15 cellular contexts compared by ENCODE assay signal in the genomic region with DNA sequence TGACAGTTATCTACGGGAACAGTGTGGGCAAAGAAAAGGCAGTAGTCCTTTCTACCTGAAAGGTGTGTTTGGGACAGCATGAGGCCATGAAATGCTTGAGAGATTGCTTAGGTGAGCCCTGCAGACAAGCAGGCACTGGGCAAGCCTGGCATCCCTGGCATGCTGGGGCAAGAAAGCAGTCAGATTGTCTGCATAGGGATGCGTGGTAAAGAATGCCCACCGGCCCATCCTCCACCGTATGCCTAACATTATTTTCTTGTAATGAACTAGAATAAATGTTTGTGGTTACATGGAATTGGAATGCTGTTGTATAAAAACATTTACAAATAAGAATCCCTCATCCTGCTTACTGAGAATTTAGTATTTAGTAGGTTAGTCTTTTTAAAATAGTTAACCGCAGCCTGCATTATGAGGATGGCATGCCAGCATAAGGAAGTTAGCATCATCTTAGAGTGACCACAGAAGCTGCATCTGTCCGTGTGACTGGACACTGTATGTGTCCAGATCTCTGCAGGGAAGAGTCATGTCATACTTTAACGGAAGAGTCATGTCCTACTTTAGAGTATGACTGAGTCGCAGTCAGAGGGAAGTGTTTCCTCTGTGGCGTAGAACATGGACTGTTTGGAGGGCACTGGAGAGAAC. TPM values are rescaled to one million over a fixed set of nuclear protein-coding genes. Genes with fewer than 3 reads are reported as not detected.
DNase-seq lines count a peak whose midpoint lies in the region; ATAC-seq, FAIRE-seq and TF ChIP-seq lines count a peak whose summit lies in the region.
"Had no signal": no experiment of that assay in that cellular context is flagged by ENCODE, and none has a peak within 500 bp of the region (broad histone marks: within the 10 kb centered on the region; RNA-seq: fewer than 3 reads in every experiment).

No MANE protein-coding gene starts in this region.

- no peak overlapping the region for H2AFZ ChIP-seq in astrocyte (ENCODE audit: low read depth, low read length)

- H3K27ac Mint-ChIP-seq in astrocyte (ENCODE audit: unreplicated experiment) = peak overlapping the region; percentile 90

- H3K9me3 ChIP-seq in heart right ventricle (no peaks in the 10 kb centered on the region), astrocyte (ENCODE audit: insufficient read depth, low read depth, low read length) (no peaks in the 10 kb centered on the region)
- H3K9me3 ChIP-seq: esophagus muscularis mucosa had no signal

- H4K20me1 ChIP-seq in astrocyte (ENCODE audit: insufficient read depth, low read length) = no peaks in the 10 kb centered on the region

- WGBS in heart right ventricle, 2 donors = 87 to 93% methylated on average over 9 of the region's 9 CpGs

- H3K27me3 Mint-ChIP-seq in astrocyte (ENCODE audit: low read depth, unreplicated experiment) = no peaks in the 10 kb centered on the region

- H3K4me1 ChIP-seq in heart right ventricle (no peaks in the 10 kb centered on the region), astrocyte (ENCODE audit: insufficient read depth, low read length) (peaks cover 12% of the 10 kb centered on the region), foreskin keratinocyte (no peaks in the 10 kb centered on the region)
- H3K4me1 ChIP-seq: esophagus muscularis mucosa had no signal

- DNase-seq in heart right ventricle (no peak), Right ventricle myocardium inferior (ENCODE audit: missing footprints) (no peak), astrocyte (ENCODE audit: low read depth) (peak; percentile 68), foreskin keratinocyte (peak in 1 of 2 donors; percentile 71), stromal cell of bone marrow (ENCODE audit: low read depth) (peak; percentile 10)
- DNase-seq: activated naive CD4-positive, alpha-beta T cell treated with anti-CD3 and anti-CD28 coated beads, Interleukin-2, amount 50 U/mL, for 16 hours; Calu3; MV-4-11; NCI-H2171 treated with DMSO at 0.1 percent for 48 hours; NK-92 treated with Interleukin-12 subunit alpha and Interleukin-12 subunit beta, amount 100 ng/mL, for 24 hours had no signal

- intact Hi-C loops in heart right ventricle (cut with DNase I) (no loop called here), Right ventricle myocardium inferior (cut with DNase I) (no loop called here)

- peaks cover 0 to 75% (median 15%) of the 10 kb centered on the region in 9 donors for H3K36me3 ChIP-seq in heart right ventricle
- peaks cover 5% of the 10 kb centered on the region for H3K36me3 ChIP-seq in astrocyte (ENCODE audit: insufficient read depth, low read length)

- peak overlapping the region; percentile 52 for H3K9ac ChIP-seq in astrocyte (ENCODE audit: low read length)

- no peak for TF ChIP-seq CTCF in heart right ventricle (IDR thresholded peaks at IDR 0.05)
- TF ChIP-seq CTCF in astrocyte (IDR thresholded peaks at IDR 0.05; ENCODE audit: insufficient read depth, low read depth, low read length) = no peak
- no peak for TF ChIP-seq CTCF in foreskin keratinocyte (conservative IDR thresholded peaks at IDR 0.05)

- H3K4me3 Mint-ChIP-seq in astrocyte (ENCODE audit: unreplicated experiment) = peak overlapping the region; percentile 1

- ATAC-seq in heart right ventricle (peak in 5 of 8 donors; percentile 61 to 80 (median 68)), Right ventricle myocardium inferior (no peak), foreskin keratinocyte (peak; percentile 61), HG02678 (IDR thresholded peaks at IDR 0.05; ENCODE audit: unreplicated experiment) (no peak), HG02938 (IDR thresholded peaks at IDR 0.05; ENCODE audit: unreplicated experiment) (no peak)
- no peak for ATAC-seq in activated CD4-positive, CD25-positive, alpha-beta regulatory T cell treated with anti-CD3 and anti-CD28 coated beads, Interleukin-2, amount 50 U/mL, for 24 hours

- H3K27ac ChIP-seq in heart right ventricle (peak overlapping the region in 5 of 10 donors; percentile 7 to 47 (median 38)), astrocyte (ENCODE audit: low read depth, low read length) (peak overlapping the region; percentile 63), foreskin keratinocyte (no peak overlapping the region)
- H3K27ac ChIP-seq: coronary artery, esophagus muscularis mucosa had no signal

- peak overlapping the region; percentile 61 for H3K4me2 ChIP-seq in astrocyte (ENCODE audit: low read length)

- H3K4me3 ChIP-seq in heart right ventricle (no peak overlapping the region), astrocyte (ENCODE audit: insufficient read depth, low read depth, low read length) (no peak overlapping the region)
- H3K4me3 ChIP-seq: coronary artery, esophagus muscularis mucosa had no signal

- H3K4me1 Mint-ChIP-seq in astrocyte (ENCODE audit: low read depth, unreplicated experiment) = peaks cover 9% of the 10 kb centered on the region

- peaks cover 9% of the 10 kb centered on the region for H3K36me3 Mint-ChIP-seq in astrocyte (ENCODE audit: low read depth, unreplicated experiment)

- FAIRE-seq in astrocyte (lab: Jason Lieb, UNC) = peak; percentile 68

- no peaks in the 10 kb centered on the region for H3K9me3 Mint-ChIP-seq in astrocyte (ENCODE audit: unreplicated experiment)

- no peaks in the 10 kb centered on the region for H3K79me2 ChIP-seq in astrocyte (ENCODE audit: insufficient read depth, low read length)

- H3K27me3 ChIP-seq in heart right ventricle (no peaks in the 10 kb centered on the region), astrocyte (ENCODE audit: insufficient read depth, low read length) (no peaks in the 10 kb centered on the region), foreskin keratinocyte (no peaks in the 10 kb centered on the region)
- H3K27me3 ChIP-seq: esophagus muscularis mucosa had no signal

RNA-seq across cellular contexts. Expression of a gene that starts 18.9 kb away (rescaled TPM):
- total RNA-seq in heart right ventricle (1 to 10 TPM; 2.1 to 6.0 (median 4.6) TPM), Right ventricle myocardium inferior (4.0 TPM), astrocyte (4.4 and 5.5 TPM in 2 replicates), foreskin keratinocyte (2.4 and 3.6 TPM in 2 replicates)
- polyA plus RNA-seq in heart right ventricle (1 to 10 TPM; 2.1 TPM), foreskin keratinocyte (1.5 and 1.6 TPM in 2 replicates)

RNA-seq across cellular contexts. Expression of a gene that starts 19.0 kb away (rescaled TPM):
- total RNA-seq in heart right ventricle (10 to 100 TPM in 8 of 10 donors, 1 to 10 TPM in 2; 7.6 to 16.2 (median 11.6) TPM), Right ventricle myocardium inferior (11.3 TPM), astrocyte (12.0 and 13.5 TPM in 2 replicates), foreskin keratinocyte (39.7 and 59.1 TPM in 2 replicates)
- polyA plus RNA-seq in heart right ventricle (10 to 100 TPM; 13.3 to 20.6 TPM), foreskin keratinocyte (35.2 and 51.2 TPM in 2 replicates)

Comparison
In these comparisons a context has a peak if more than half of its experiments do, and no peak if none do; other contexts are left out.
1. ATAC-seq: peak in heart right ventricle (5 of 8) and foreskin keratinocyte (single experiment); none in Right ventricle myocardium inferior (single experiment), activated CD4-positive, CD25-positive, alpha-beta regulatory T cell treated with anti-CD3 and anti-CD28 coated beads, Interleukin-2, amount 50 U/mL, for 24 hours (0 of 2), HG02678 (single experiment) and HG02938 (single experiment).
2. DNase-seq: peak in astrocyte (single experiment) and stromal cell of bone marrow (single experiment); none in heart right ventricle (0 of 2) and Right ventricle myocardium inferior (single experiment).